In genomic region chrX:115696039-115696438, GRCh38 we compare ENCODE assay signal across 36 cellular contexts.
"Had no signal": no experiment of that assay in that cellular context is flagged by ENCODE, and none has a peak within 500 bp of the region (broad histone marks: within the 10 kb centered on the region; RNA-seq: fewer than 3 reads in every experiment).

No MANE protein-coding gene starts in this region.

- DNase-seq: activated CD4-positive, alpha-beta memory T cell treated with anti-CD3 and anti-CD28 coated beads for 36 hours; activated CD4-positive, alpha-beta T cell treated with anti-CD3 and anti-CD28 coated beads, Interleukin-2, amount 50 U/mL, for 1 hour; activated CD8-positive, alpha-beta memory T cell treated with anti-CD3 and anti-CD28 coated beads for 24 hours; activated CD8-positive, alpha-beta memory T cell treated with anti-CD3 and anti-CD28 coated beads, Interleukin-2, amount 10 ng/mL, durations not matched to agents 7 days and 5 days; activated CD8-positive, alpha-beta memory T cell treated with anti-CD3 and anti-CD28 coated beads, Interleukin-2, amount 50 U/mL, for 48 hours; activated effector memory CD4-positive, alpha-beta T cell treated with Interleukin-2 at 50 U/mL for 16 hours; activated naive CD4-positive, alpha-beta T cell treated with anti-CD3 and anti-CD28 coated beads, Interleukin-2, amount 10 ng/mL, durations not matched to agents 7 days and 5 days; activated naive CD8-positive, alpha-beta T cell treated with anti-CD3 and anti-CD28 coated beads, Interleukin-2, amount 50 U/mL, for 24 hours; activated T-cell treated with anti-CD3 and anti-CD28 coated beads, Interleukin-2, amount 50 U/mL, for 48 hours; brain microvascular endothelial cell; central memory CD4-positive, alpha-beta T cell; Kasumi-1; KG1; MM.1S; NCI-H1092 treated with DMSO at 0.1 percent for 48 hours; NCI-H1417; NCI-H146; NCI-H187; NCI-H2029 treated with DMSO at 0.1 percent for 48 hours; NCI-H2107; NCI-H226; NCI-H446 treated with DMSO at 0.1 percent for 48 hours; NCI-H524; NCI-H69; NCI-H82; NK-92 treated with Interleukin-12 subunit alpha and Interleukin-12 subunit beta, amount 100 ng/mL, for 24 hours; PC-3; Peyer's patch; SW 1271; T-helper 1 cell; T-helper 2 cell; T-helper 9 cell; WERI-Rb-1 had no signal

- H3K4me3 ChIP-seq: Peyer's patch had no signal

- H3K27me3 ChIP-seq: Peyer's patch had no signal

- H3K4me1 ChIP-seq: Peyer's patch had no signal

- H3K9me3 ChIP-seq: Peyer's patch had no signal

- H3K4me1 Mint-ChIP-seq: activated CD8-positive, alpha-beta memory T cell treated with anti-CD3 and anti-CD28 coated beads, Interleukin-2, amount 10 ng/mL, durations not matched to agents 7 days and 5 days; activated naive CD4-positive, alpha-beta T cell treated with anti-CD3 and anti-CD28 coated beads, Interleukin-2, amount 10 ng/mL, durations not matched to agents 7 days and 5 days; activated naive CD8-positive, alpha-beta T cell treated with anti-CD3 and anti-CD28 coated beads, Interleukin-2, amount 50 U/mL, for 24 hours had no signal

- H3K27ac ChIP-seq: brain microvascular endothelial cell, Peyer's patch, RWPE1, WERI-Rb-1 had no signal

- ATAC-seq: activated CD8-positive, alpha-beta memory T cell treated with anti-CD3 and anti-CD28 coated beads, Interleukin-2, amount 10 ng/mL, durations not matched to agents 7 days and 5 days; activated naive CD8-positive, alpha-beta T cell treated with anti-CD3 and anti-CD28 coated beads, Interleukin-2, amount 50 U/mL, for 24 hours; PC-3; Right ventricle myocardium inferior had no signal

- H3K4me3 Mint-ChIP-seq: activated CD4-positive, alpha-beta memory T cell treated with anti-CD3 and anti-CD28 coated beads for 36 hours; activated CD8-positive, alpha-beta memory T cell treated with anti-CD3 and anti-CD28 coated beads, Interleukin-2, amount 10 ng/mL, durations not matched to agents 7 days and 5 days; activated naive CD4-positive, alpha-beta T cell treated with anti-CD3 and anti-CD28 coated beads, Interleukin-2, amount 10 ng/mL, durations not matched to agents 7 days and 5 days; activated naive CD8-positive, alpha-beta T cell; activated naive CD8-positive, alpha-beta T cell treated with anti-CD3 and anti-CD28 coated beads, Interleukin-2, amount 50 U/mL, for 24 hours had no signal

- H3K9me3 Mint-ChIP-seq: activated CD4-positive, alpha-beta memory T cell treated with anti-CD3 and anti-CD28 coated beads for 36 hours; activated naive CD4-positive, alpha-beta T cell treated with anti-CD3 and anti-CD28 coated beads, Interleukin-2, amount 10 ng/mL, durations not matched to agents 7 days and 5 days; activated naive CD8-positive, alpha-beta T cell treated with anti-CD3 and anti-CD28 coated beads, Interleukin-2, amount 50 U/mL, for 24 hours had no signal

- H3K27me3 Mint-ChIP-seq: activated CD4-positive, alpha-beta memory T cell treated with anti-CD3 and anti-CD28 coated beads for 36 hours; activated CD8-positive, alpha-beta memory T cell treated with anti-CD3 and anti-CD28 coated beads, Interleukin-2, amount 10 ng/mL, durations not matched to agents 7 days and 5 days; activated naive CD4-positive, alpha-beta T cell treated with anti-CD3 and anti-CD28 coated beads, Interleukin-2, amount 10 ng/mL, durations not matched to agents 7 days and 5 days; activated naive CD8-positive, alpha-beta T cell; activated naive CD8-positive, alpha-beta T cell treated with anti-CD3 and anti-CD28 coated beads, Interleukin-2, amount 50 U/mL, for 24 hours had no signal

- H3K27ac Mint-ChIP-seq: activated CD4-positive, alpha-beta memory T cell treated with anti-CD3 and anti-CD28 coated beads for 36 hours; activated CD8-positive, alpha-beta memory T cell treated with anti-CD3 and anti-CD28 coated beads, Interleukin-2, amount 10 ng/mL, durations not matched to agents 7 days and 5 days; activated naive CD4-positive, alpha-beta T cell treated with anti-CD3 and anti-CD28 coated beads, Interleukin-2, amount 10 ng/mL, durations not matched to agents 7 days and 5 days; activated naive CD8-positive, alpha-beta T cell; activated naive CD8-positive, alpha-beta T cell treated with anti-CD3 and anti-CD28 coated beads, Interleukin-2, amount 50 U/mL, for 24 hours had no signal

- H3K36me3 Mint-ChIP-seq: activated CD4-positive, alpha-beta memory T cell treated with anti-CD3 and anti-CD28 coated beads for 36 hours; activated CD8-positive, alpha-beta memory T cell treated with anti-CD3 and anti-CD28 coated beads, Interleukin-2, amount 10 ng/mL, durations not matched to agents 7 days and 5 days; activated naive CD4-positive, alpha-beta T cell treated with anti-CD3 and anti-CD28 coated beads, Interleukin-2, amount 10 ng/mL, durations not matched to agents 7 days and 5 days; activated naive CD8-positive, alpha-beta T cell had no signal

- H3K36me3 ChIP-seq: brain microvascular endothelial cell, Peyer's patch, WERI-Rb-1 had no signal
